ENCODE assay signal across 1 cellular context in genomic region chr20:62010551-62011402, GRCh38.
TF ChIP-seq lines count a peak whose summit lies in the region.

No MANE protein-coding gene starts in this region.

TF ChIP-seq in IMR-90, 13 proteins besides CTCF, POLR2A, EP300 and RAD21 (continued from another document):
- TF ChIP-seq ELK1 (IDR thresholded peaks at IDR 0.05; ENCODE audit: borderline replicate concordance, low read depth, low read length): no peak
- peak; percentile 64; the same call in 1 of the 2 replicates for TF ChIP-seq MAZ (IDR thresholded peaks at IDR 0.05; ENCODE audit: borderline replicate concordance, low read depth, low read length)
- TF ChIP-seq BHLHE40 (IDR thresholded peaks at IDR 0.05; ENCODE audit: low read depth, low read length): 0 out of 2 replicates have a peak, but pooled peaks have one; percentile 38
- no peak for TF ChIP-seq MAFK (IDR thresholded peaks at IDR 0.05; ENCODE audit: low read depth, low read length)
- peak; percentile 89; the same call in 1 of the 2 replicates for TF ChIP-seq MXI1 (IDR thresholded peaks at IDR 0.05; ENCODE audit: borderline replicate concordance, low read depth, low read length)
